ENCODE assay signal across 8 cellular contexts in the genomic region with DNA sequence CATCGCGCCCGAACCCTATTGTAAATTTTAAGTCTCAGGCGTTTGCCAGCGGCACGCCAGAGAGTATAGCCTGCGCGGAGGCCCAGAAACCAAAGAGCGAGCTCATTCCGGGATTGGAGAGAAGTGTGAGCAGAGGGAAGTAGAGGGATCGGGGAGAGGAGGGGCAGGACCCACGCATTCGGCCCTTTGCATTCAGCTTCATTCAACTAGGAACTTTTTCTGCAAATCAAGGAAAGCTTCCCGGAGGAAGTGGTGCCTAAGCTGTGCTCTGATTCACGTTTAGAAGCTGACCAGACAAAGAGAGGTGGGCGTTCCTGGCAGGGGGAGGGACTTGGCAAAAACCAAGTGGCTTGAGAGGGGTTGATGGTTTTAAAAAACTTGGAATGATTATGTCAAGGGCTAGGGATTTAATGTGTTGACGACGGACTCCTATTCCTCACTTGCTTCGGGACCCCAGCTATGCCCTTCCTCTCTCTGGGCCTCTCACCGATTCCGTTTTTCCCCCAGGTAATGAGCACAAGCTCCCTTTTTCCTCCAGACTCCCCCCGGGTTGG. TPM values are rescaled to one million over a fixed set of nuclear protein-coding genes. Genes with fewer than 3 reads are reported as not detected.
DNase-seq lines count a peak whose midpoint lies in the region; ATAC-seq, FAIRE-seq and TF ChIP-seq lines count a peak whose summit lies in the region.

No MANE protein-coding gene starts in this region.

- H3K4me1 ChIP-seq in osteoblast (ENCODE audit: insufficient read depth, low read length) = peaks cover 21% of the 10 kb centered on the region

- H3K9me3 ChIP-seq in osteoblast (ENCODE audit: low read depth, low read length) = no peaks in the 10 kb centered on the region

- H3K4me2 ChIP-seq in osteoblast (ENCODE audit: insufficient read depth, low read length) = peak overlapping the region; percentile 100

- peak overlapping the region; percentile 100 for H3K27ac ChIP-seq in osteoblast (ENCODE audit: low read depth, low read length)

- H3K27me3 ChIP-seq in osteoblast (ENCODE audit: insufficient read depth, low read length) = no peaks in the 10 kb centered on the region

- peak; percentile 14 for ATAC-seq in HG03139 (IDR thresholded peaks at IDR 0.05; ENCODE audit: unreplicated experiment)
- ATAC-seq in HG02884 (IDR thresholded peaks at IDR 0.05; ENCODE audit: unreplicated experiment) = no peak

- peak overlapping the region; percentile 75 for H3K4me3 ChIP-seq in osteoblast (ENCODE audit: insufficient read depth, low read length)

- DNase-seq in AG08395 (ENCODE audit: low spot score) = peak; percentile 88
- no peak for DNase-seq in GM12891 (ENCODE audit: insufficient read length, low spot score)
- DNase-seq in NCI-H524 (lab: John Stamatoyannopoulos, UW) = peak; percentile 91 to 92
- peak; percentile 42 for DNase-seq in activated T-helper 9 cell treated with anti-CD3 and anti-CD28 coated beads, Interleukin-2, amount 50 U/mL, for 16 hours (ENCODE audit: low read depth)
- peak; percentile 85 for DNase-seq in glomerular visceral epithelial cell (ENCODE audit: extremely low spot score)
- DNase-seq in osteoblast (ENCODE audit: insufficient read length, low spot score, missing footprints) = peak; percentile 97

- H4K20me1 ChIP-seq in osteoblast (ENCODE audit: insufficient read depth, low read length) = peaks cover 26% of the 10 kb centered on the region

- TF ChIP-seq POLR2A in GM12891 (IDR thresholded peaks at IDR 0.05; ENCODE audit: low read depth, low read length) = peak; percentile 94

- FAIRE-seq in GM12891 (lab: Jason Lieb, UNC) = no peak

- peak overlapping the region; percentile 100 for H2AFZ ChIP-seq in osteoblast (ENCODE audit: low read length)

- peaks cover 40% of the 10 kb centered on the region for H3K79me2 ChIP-seq in osteoblast (ENCODE audit: insufficient read depth, low read length)

- no peaks in the 10 kb centered on the region for H3K36me3 ChIP-seq in osteoblast (ENCODE audit: insufficient read depth, low read length)

- no peak for TF ChIP-seq CTCF in osteoblast (IDR thresholded peaks at IDR 0.05; ENCODE audit: extremely low read depth, low read depth, low read length)

TF ChIP-seq in GM12891, 5 proteins besides CTCF, POLR2A, EP300 and RAD21:
- TF ChIP-seq TAF1 (IDR thresholded peaks at IDR 0.05; ENCODE audit: low read depth, low read length) (peak; percentile 92), POLR2AphosphoS5 (IDR thresholded peaks at IDR 0.05; ENCODE audit: low read depth, low read length) (peak; percentile 89), SPI1 (IDR thresholded peaks at IDR 0.05; ENCODE audit: low read depth, low read length) (peak; percentile 70), PAX5 (IDR thresholded peaks at IDR 0.05; ENCODE audit: insufficient read depth, low read length, severe bottlenecking) (no peak), POU2F2 (IDR thresholded peaks at IDR 0.05; ENCODE audit: low read depth, low read length) (peak; percentile 53; the same call in 1 of the 2 replicates)

RNA-seq across cellular contexts. Expression of gene PRMT1, which starts 0.9 kb away (rescaled TPM):
- polyA plus RNA-seq in GM12891 (2012; ENCODE audit: low read depth, missing spikeins) = 282 TPM
- 199 and 208 TPM in 2 replicates for total RNA-seq in osteoblast

RNA-seq across cellular contexts. Expression of gene BCL2L12, which starts 10.5 kb away (rescaled TPM):
- 49.7 TPM for polyA plus RNA-seq in GM12891 (2012; ENCODE audit: low read depth, missing spikeins)
- 4.4 and 5.1 TPM in 2 replicates for total RNA-seq in osteoblast

RNA-seq across cellular contexts. Expression of gene IRF3, which starts 10.6 kb away (rescaled TPM):
- polyA plus RNA-seq in GM12891 (2012; ENCODE audit: low read depth, missing spikeins) = 99.2 TPM
- 48.5 and 54.2 TPM in 2 replicates for total RNA-seq in osteoblast

RNA-seq across cellular contexts. Expression of gene ADM5, which starts 13.2 kb away (rescaled TPM):
- 5.5 TPM for polyA plus RNA-seq in GM12891 (2012; ENCODE audit: low read depth, missing spikeins)
- under 0.01 and 0.29 TPM in 2 replicates for total RNA-seq in osteoblast

RNA-seq across cellular contexts. Expression of gene CPT1C, which starts 14.7 kb away (rescaled TPM):
- not detected for polyA plus RNA-seq in GM12891 (2012; ENCODE audit: low read depth, missing spikeins)
- total RNA-seq in osteoblast = 10.9 and 17.0 TPM in 2 replicates
